In the genomic region with DNA sequence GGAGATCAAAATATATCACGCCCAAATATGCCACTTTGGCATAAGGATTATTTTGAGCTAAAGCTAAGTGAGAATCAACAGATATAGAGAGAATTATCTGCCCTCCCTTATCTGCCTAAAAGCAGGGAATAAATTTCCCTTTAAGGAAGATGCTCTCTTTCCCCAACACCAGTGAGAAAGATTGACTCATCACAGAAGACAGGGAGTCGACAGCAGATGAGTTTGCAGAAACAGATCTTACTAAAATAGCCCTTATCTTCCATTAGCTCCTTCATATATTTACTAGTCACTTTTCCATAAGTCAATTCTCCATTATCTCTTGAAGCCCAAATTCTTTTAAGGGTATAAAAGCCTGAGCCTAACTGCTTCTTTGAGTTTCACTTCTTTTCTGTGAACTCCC, we compare ENCODE assay signal across 1 cellular context.
TF ChIP-seq lines count a peak whose summit lies in the region.

No MANE protein-coding gene starts in this region.

TF ChIP-seq in K562, 482 proteins besides CTCF, POLR2A, EP300 and RAD21:
- TF ChIP-seq ETV5 (CRISPR knock-in tag; IDR thresholded peaks at IDR 0.05; ENCODE audit: low read depth) (no peak), CBFA2T3 (IDR thresholded peaks at IDR 0.05) (peak; percentile 16; the same call in 1 of the 2 replicates), NFE2 (IDR thresholded peaks at IDR 0.05; ENCODE audit: low read depth) (peak; percentile 62), FOSL1 (tag; conservative IDR thresholded peaks at IDR 0.05) (no peak), E4F1 (CRISPR knock-in tag; IDR thresholded peaks at IDR 0.05; ENCODE audit: borderline replicate concordance) (no peak), COPS2 (conservative IDR thresholded peaks at IDR 0.05) (no peak), CCAR2 (IDR thresholded peaks at IDR 0.05; ENCODE audit: low read depth, low read length) (no peak), TRIM28 (IDR thresholded peaks at IDR 0.05) (no peak), SMARCA4 (IDR thresholded peaks at IDR 0.05) (peak; percentile 19; the same call in 1 of the 2 replicates), NFIC (IDR thresholded peaks at IDR 0.05) (no peak), ZNF217 (CRISPR knock-in tag; IDR thresholded peaks at IDR 0.05) (no peak), HMG20B (CRISPR knock-in tag; IDR thresholded peaks at IDR 0.05) (no peak), RBM39 (optimal IDR thresholded peaks at IDR 0.05; ENCODE audit: low read depth, low read length) (no peak), ZEB2 (IDR thresholded peaks at IDR 0.05) (no peak), ZNF583 (CRISPR knock-in tag; IDR thresholded peaks at IDR 0.05) (no peak), ZSCAN32 (CRISPR knock-in tag; IDR thresholded peaks at IDR 0.05) (no peak), DDX20 (tag; IDR thresholded peaks at IDR 0.05; ENCODE audit: low read depth) (no peak), SMAD3 (CRISPR knock-in tag; conservative IDR thresholded peaks at IDR 0.05) (no peak), ARHGAP35 (IDR thresholded peaks at IDR 0.05; ENCODE audit: partially characterized antibody) (no peak), ZBTB9 (CRISPR knock-in tag; IDR thresholded peaks at IDR 0.05) (no peak), JUND (IDR thresholded peaks at IDR 0.05; ENCODE audit: borderline replicate concordance, low read depth, low read length) (peak; percentile 9; the same call in 1 of the 2 replicates), JUND (tag; IDR thresholded peaks at IDR 0.05; ENCODE audit: borderline replicate concordance, low read depth, low read length) (peak; percentile 30; the same call in 1 of the 3 replicates), TCF7L2 (IDR thresholded peaks at IDR 0.05; ENCODE audit: low read depth, low read length) (no peak), DNMT1 (IDR thresholded peaks at IDR 0.05) (no peak), ZNF589 (CRISPR knock-in tag; IDR thresholded peaks at IDR 0.05; ENCODE audit: low read depth) (no peak), PKNOX1 (IDR thresholded peaks at IDR 0.05) (0 out of 2 replicates have a peak, but pooled peaks have one; percentile 16), RAD51 (IDR thresholded peaks at IDR 0.05; ENCODE audit: borderline replicate concordance, low read depth) (no peak), SIN3A (IDR thresholded peaks at IDR 0.05; ENCODE audit: borderline replicate concordance in 2 of 2, control insufficient read depth in 1 of 2, low read depth in 2 of 2, low read length in 2 of 2) (no peak), MAFG (tag; conservative IDR thresholded peaks at IDR 0.05) (peak; percentile 27; the same call in 1 of the 2 replicates)
- TF ChIP-seq, protein P1, sequence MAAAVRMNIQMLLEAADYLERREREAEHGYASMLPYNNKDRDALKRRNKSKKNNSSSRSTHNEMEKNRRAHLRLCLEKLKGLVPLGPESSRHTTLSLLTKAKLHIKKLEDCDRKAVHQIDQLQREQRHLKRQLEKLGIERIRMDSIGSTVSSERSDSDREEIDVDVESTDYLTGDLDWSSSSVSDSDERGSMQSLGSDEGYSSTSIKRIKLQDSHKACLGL (CRISPR knock-in tag; IDR thresholded peaks at IDR 0.05; ENCODE audit: borderline replicate concordance, poor library complexity, severe bottlenecking): no peak
- TF ChIP-seq, protein P2, sequence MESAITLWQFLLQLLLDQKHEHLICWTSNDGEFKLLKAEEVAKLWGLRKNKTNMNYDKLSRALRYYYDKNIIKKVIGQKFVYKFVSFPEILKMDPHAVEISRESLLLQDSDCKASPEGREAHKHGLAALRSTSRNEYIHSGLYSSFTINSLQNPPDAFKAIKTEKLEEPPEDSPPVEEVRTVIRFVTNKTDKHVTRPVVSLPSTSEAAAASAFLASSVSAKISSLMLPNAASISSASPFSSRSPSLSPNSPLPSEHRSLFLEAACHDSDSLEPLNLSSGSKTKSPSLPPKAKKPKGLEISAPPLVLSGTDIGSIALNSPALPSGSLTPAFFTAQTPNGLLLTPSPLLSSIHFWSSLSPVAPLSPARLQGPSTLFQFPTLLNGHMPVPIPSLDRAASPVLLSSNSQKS (CRISPR knock-in tag; IDR thresholded peaks at IDR 0.05): no peak
